In genomic region chr1:188371295-188371806, GRCh38 we compare ENCODE assay signal across 29 cellular contexts.
"Had no signal": no experiment of that assay in that cellular context is flagged by ENCODE, and none has a peak within 500 bp of the region (broad histone marks: within the 10 kb centered on the region; RNA-seq: fewer than 3 reads in every experiment).

No MANE protein-coding gene starts in this region.

- H3K27ac ChIP-seq: ascending aorta, Peyer's patch, RWPE1, SJCRH30 had no signal

- H3K36me3 Mint-ChIP-seq: activated CD4-positive, alpha-beta memory T cell treated with anti-CD3 and anti-CD28 coated beads for 36 hours; activated naive CD4-positive, alpha-beta T cell treated with anti-CD3 and anti-CD28 coated beads, Interleukin-2, amount 10 ng/mL, durations not matched to agents 7 days and 5 days; activated naive CD8-positive, alpha-beta T cell treated with anti-CD3 and anti-CD28 coated beads for 36 hours; brain had no signal

- H3K4me1 ChIP-seq: ascending aorta, Peyer's patch, SJCRH30 had no signal

- DNase-seq: activated B cell treated with CpG ODN at 0.5 μM for 24 hours; activated CD4-positive, alpha-beta memory T cell treated with anti-CD3 and anti-CD28 coated beads for 36 hours; activated CD4-positive, alpha-beta T cell treated with anti-CD3 and anti-CD28 coated beads, Interleukin-2, amount 10 ng/mL, durations not matched to agents 7 days and 5 days; activated CD8-positive, alpha-beta memory T cell treated with anti-CD3 and anti-CD28 coated beads, Interleukin-2, amount 50 U/mL, for 4 hours; activated gamma-delta T cell treated with Interleukin-2 at 50 U/mL for 16 hours; activated naive CD4-positive, alpha-beta T cell treated with anti-CD3 and anti-CD28 coated beads, Interleukin-2, amount 10 ng/mL, durations not matched to agents 7 days and 5 days; activated naive CD8-positive, alpha-beta T cell treated with anti-CD3 and anti-CD28 coated beads for 36 hours; activated T-cell treated with anti-CD3 and anti-CD28 coated beads, Interleukin-2, amount 50 U/mL, for 72 hours; amniotic stem cell; cortex of kidney; Karpas-422; NCI-H1048; NCI-H146; NCI-H187 treated with DMSO at 0.1 percent for 48 hours; NCI-H2081 treated with DMSO at 0.1 percent for 48 hours; NCI-H446; NCI-H524 treated with DMSO at 0.1 percent for 48 hours; NCI-H82; OCI-M1; Peyer's patch; Right ventricle myocardium superior; SJCRH30; T-helper 17 cell; T-helper 9 cell had no signal

- H3K4me3 ChIP-seq: ascending aorta, Peyer's patch, SJCRH30 had no signal

- H3K27ac Mint-ChIP-seq: activated B cell treated with CpG ODN at 0.5 μM for 24 hours; activated CD4-positive, alpha-beta memory T cell treated with anti-CD3 and anti-CD28 coated beads for 36 hours; activated CD4-positive, alpha-beta T cell treated with anti-CD3 and anti-CD28 coated beads, Interleukin-2, amount 10 ng/mL, durations not matched to agents 7 days and 5 days; activated naive CD4-positive, alpha-beta T cell treated with anti-CD3 and anti-CD28 coated beads, Interleukin-2, amount 10 ng/mL, durations not matched to agents 7 days and 5 days; activated naive CD8-positive, alpha-beta T cell treated with anti-CD3 and anti-CD28 coated beads for 36 hours; activated T-cell treated with anti-CD3 and anti-CD28 coated beads, Interleukin-2, amount 50 U/mL, for 72 hours; activated T-helper 2 cell treated with anti-CD3 and anti-CD28 coated beads, Interferon-gamma antibody, Interleukin-2, Interleukin-4, amounts not matched to agents 10 μg/mL and 5 μg/mL and 100 μg/mL, durations not matched to agents 14 hours and 24 hours and 36 hours; brain; T-helper 17 cell had no signal

- H3K36me3 ChIP-seq: ascending aorta, Peyer's patch, SJCRH30 had no signal

- H3K9me3 ChIP-seq: ascending aorta, Peyer's patch, SJCRH30 had no signal

- ATAC-seq: activated T-cell treated with anti-CD3 and anti-CD28 coated beads, Interleukin-2, amount 50 U/mL, for 72 hours; T-helper 17 cell had no signal

- H3K4me3 Mint-ChIP-seq: activated B cell treated with CpG ODN at 0.5 μM for 24 hours; activated CD4-positive, alpha-beta memory T cell treated with anti-CD3 and anti-CD28 coated beads for 36 hours; activated CD4-positive, alpha-beta T cell treated with anti-CD3 and anti-CD28 coated beads, Interleukin-2, amount 10 ng/mL, durations not matched to agents 7 days and 5 days; activated naive CD4-positive, alpha-beta T cell treated with anti-CD3 and anti-CD28 coated beads, Interleukin-2, amount 10 ng/mL, durations not matched to agents 7 days and 5 days; activated naive CD8-positive, alpha-beta T cell treated with anti-CD3 and anti-CD28 coated beads for 36 hours; activated T-cell treated with anti-CD3 and anti-CD28 coated beads, Interleukin-2, amount 50 U/mL, for 72 hours; brain; central memory CD8-positive, alpha-beta T cell; T-helper 17 cell had no signal

- H3K27me3 Mint-ChIP-seq: activated B cell treated with CpG ODN at 0.5 μM for 24 hours; activated CD4-positive, alpha-beta memory T cell treated with anti-CD3 and anti-CD28 coated beads for 36 hours; activated CD4-positive, alpha-beta T cell treated with anti-CD3 and anti-CD28 coated beads, Interleukin-2, amount 10 ng/mL, durations not matched to agents 7 days and 5 days; activated naive CD4-positive, alpha-beta T cell treated with anti-CD3 and anti-CD28 coated beads, Interleukin-2, amount 10 ng/mL, durations not matched to agents 7 days and 5 days; activated naive CD8-positive, alpha-beta T cell treated with anti-CD3 and anti-CD28 coated beads for 36 hours; brain; central memory CD8-positive, alpha-beta T cell; T-helper 17 cell had no signal

- H3K27me3 ChIP-seq: ascending aorta, Peyer's patch, SJCRH30 had no signal

- H3K4me1 Mint-ChIP-seq: activated B cell treated with CpG ODN at 0.5 μM for 24 hours; activated CD4-positive, alpha-beta T cell treated with anti-CD3 and anti-CD28 coated beads, Interleukin-2, amount 10 ng/mL, durations not matched to agents 7 days and 5 days; activated naive CD4-positive, alpha-beta T cell treated with anti-CD3 and anti-CD28 coated beads, Interleukin-2, amount 10 ng/mL, durations not matched to agents 7 days and 5 days; activated naive CD8-positive, alpha-beta T cell treated with anti-CD3 and anti-CD28 coated beads for 36 hours; central memory CD8-positive, alpha-beta T cell; T-helper 17 cell had no signal

- H3K9me3 Mint-ChIP-seq: activated T-cell treated with anti-CD3 and anti-CD28 coated beads, Interleukin-2, amount 50 U/mL, for 72 hours had no signal
